Comparison of ENCODE assay signal across 1 cellular context in genomic region chr19:40755248-40755624, GRCh38.
TF ChIP-seq lines count a peak whose summit lies in the region.

No MANE protein-coding gene starts in this region.

TF ChIP-seq in GM23338, 12 proteins besides CTCF, POLR2A, EP300 and RAD21 (continued from another document):
- TF ChIP-seq ZNF462 (CRISPR knock-in tag; IDR thresholded peaks at IDR 0.05) = no peak
- no peak for TF ChIP-seq STAT1 (IDR thresholded peaks at IDR 0.05; ENCODE audit: unreplicated experiment)
- TF ChIP-seq REST (IDR thresholded peaks at IDR 0.05; ENCODE audit: unreplicated experiment) = no peak
- TF ChIP-seq ETS1 (IDR thresholded peaks at IDR 0.05) = no peak
